Comparison of ENCODE assay signal across 18 cellular contexts in the genomic region with DNA sequence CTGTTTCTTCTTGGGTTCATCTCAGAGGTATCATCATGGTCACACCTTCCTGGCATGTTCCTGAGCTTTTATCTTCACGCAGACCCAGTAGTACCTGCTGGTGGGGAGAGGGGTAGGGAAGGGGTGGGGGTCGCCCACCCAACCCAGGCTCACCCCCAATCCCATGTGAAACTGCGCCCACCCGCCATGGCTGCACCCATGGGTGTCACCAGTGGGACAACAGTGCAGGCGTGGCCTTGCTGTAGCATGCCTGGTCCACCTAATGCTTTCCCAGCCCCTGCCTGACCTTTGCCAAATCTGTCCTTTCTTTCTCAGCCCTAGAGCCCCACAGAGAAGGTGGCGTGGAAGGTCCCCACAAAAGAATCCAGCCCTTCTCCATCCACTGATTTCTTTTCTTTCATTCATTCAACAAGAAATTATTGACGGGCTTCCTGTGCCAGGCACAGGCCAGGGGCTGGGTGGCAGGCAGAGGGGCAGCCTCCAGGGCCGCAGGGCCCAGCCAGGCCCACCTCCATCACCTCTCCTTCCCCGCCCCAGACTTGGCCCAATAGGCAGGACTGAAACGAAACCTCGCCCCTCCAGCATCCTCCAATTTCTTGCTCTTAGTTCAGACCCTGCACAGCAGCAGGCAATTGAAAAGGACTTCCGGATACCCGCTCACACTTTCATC.
"Had no signal": no experiment of that assay in that cellular context is flagged by ENCODE, and none has a peak within 500 bp of the region (broad histone marks: within the 10 kb centered on the region; RNA-seq: fewer than 3 reads in every experiment).

No MANE protein-coding gene starts in this region.

- H3K27me3 ChIP-seq: dorsolateral prefrontal cortex, gastroesophageal sphincter, heart right ventricle, ovary, upper lobe of right lung had no signal

- H3K36me3 ChIP-seq: gastroesophageal sphincter, heart right ventricle, left lung, ovary, thoracic aorta, upper lobe of right lung had no signal

- H3K4me3 ChIP-seq: dorsolateral prefrontal cortex, gastroesophageal sphincter, heart right ventricle, left lung, ovary, SK-N-MC, thoracic aorta, upper lobe of right lung had no signal

- H3K9me3 ChIP-seq: upper lobe of right lung had no signal

- FAIRE-seq: astrocyte, endometrium, islet of Langerhans had no signal

- H3K27ac ChIP-seq: gastroesophageal sphincter, left lung, ovary, SK-N-MC, thoracic aorta, upper lobe of right lung, VCaP had no signal

- DNase-seq: activated CD4-positive, alpha-beta T cell treated with anti-CD3 and anti-CD28 coated beads, Interleukin-2, amount 50 U/mL, for 48 hours; activated CD8-positive, alpha-beta memory T cell treated with anti-CD3 and anti-CD28 coated beads, Interleukin-2, amount 50 U/mL, for 4 hours; activated gamma-delta T cell; activated T-cell treated with anti-CD3 and anti-CD28 coated beads, Interleukin-2, amount 50 U/mL, for 72 hours; dorsolateral prefrontal cortex; ovary; stimulated activated CD4-positive, alpha-beta T cell treated with anti-CD3 and anti-CD28 coated beads, Interleukin-2, amount 100 ng/mL, for 24 hours; T-helper 1 cell; upper lobe of right lung had no signal

- ATAC-seq: activated T-cell treated with anti-CD3 and anti-CD28 coated beads, Interleukin-2, amount 50 U/mL, for 72 hours; gastroesophageal sphincter; heart right ventricle; left lung; upper lobe of right lung had no signal
